In the genomic region with DNA sequence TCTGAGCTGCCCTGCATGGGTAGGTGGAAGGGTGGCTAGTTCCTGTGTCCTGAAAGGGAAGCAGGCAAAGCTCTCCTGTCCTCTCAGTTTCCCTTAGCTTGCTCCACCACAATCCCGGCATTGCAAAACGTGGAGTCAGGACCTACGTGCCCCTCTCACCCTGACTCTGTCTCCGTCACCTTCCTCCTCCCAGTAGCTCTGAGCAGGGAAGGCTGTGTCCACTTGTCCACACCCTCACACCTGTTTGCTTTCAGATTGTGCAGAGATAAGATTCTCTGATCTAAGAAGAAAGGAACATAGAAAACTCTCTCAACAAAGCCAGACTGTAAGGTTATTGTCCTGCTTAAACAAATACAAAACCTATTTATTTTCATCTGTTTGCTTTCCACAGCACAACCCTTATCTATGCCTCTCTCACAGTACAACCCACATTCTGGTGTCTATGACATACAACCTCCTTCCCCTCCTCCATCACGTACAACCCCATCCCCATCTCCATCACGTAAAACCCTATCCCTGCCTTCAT, we compare ENCODE assay signal across 1 cellular context.
A peak's percentile ranks its signal among the peaks of the same experiment; 100 is the strongest.
TF ChIP-seq lines count a peak whose summit lies in the region.

No MANE protein-coding gene starts in this region.

TF ChIP-seq in HepG2, 621 proteins besides CTCF, POLR2A, EP300 and RAD21 (continued from another document and continues in another):
- TF ChIP-seq, protein P1, sequence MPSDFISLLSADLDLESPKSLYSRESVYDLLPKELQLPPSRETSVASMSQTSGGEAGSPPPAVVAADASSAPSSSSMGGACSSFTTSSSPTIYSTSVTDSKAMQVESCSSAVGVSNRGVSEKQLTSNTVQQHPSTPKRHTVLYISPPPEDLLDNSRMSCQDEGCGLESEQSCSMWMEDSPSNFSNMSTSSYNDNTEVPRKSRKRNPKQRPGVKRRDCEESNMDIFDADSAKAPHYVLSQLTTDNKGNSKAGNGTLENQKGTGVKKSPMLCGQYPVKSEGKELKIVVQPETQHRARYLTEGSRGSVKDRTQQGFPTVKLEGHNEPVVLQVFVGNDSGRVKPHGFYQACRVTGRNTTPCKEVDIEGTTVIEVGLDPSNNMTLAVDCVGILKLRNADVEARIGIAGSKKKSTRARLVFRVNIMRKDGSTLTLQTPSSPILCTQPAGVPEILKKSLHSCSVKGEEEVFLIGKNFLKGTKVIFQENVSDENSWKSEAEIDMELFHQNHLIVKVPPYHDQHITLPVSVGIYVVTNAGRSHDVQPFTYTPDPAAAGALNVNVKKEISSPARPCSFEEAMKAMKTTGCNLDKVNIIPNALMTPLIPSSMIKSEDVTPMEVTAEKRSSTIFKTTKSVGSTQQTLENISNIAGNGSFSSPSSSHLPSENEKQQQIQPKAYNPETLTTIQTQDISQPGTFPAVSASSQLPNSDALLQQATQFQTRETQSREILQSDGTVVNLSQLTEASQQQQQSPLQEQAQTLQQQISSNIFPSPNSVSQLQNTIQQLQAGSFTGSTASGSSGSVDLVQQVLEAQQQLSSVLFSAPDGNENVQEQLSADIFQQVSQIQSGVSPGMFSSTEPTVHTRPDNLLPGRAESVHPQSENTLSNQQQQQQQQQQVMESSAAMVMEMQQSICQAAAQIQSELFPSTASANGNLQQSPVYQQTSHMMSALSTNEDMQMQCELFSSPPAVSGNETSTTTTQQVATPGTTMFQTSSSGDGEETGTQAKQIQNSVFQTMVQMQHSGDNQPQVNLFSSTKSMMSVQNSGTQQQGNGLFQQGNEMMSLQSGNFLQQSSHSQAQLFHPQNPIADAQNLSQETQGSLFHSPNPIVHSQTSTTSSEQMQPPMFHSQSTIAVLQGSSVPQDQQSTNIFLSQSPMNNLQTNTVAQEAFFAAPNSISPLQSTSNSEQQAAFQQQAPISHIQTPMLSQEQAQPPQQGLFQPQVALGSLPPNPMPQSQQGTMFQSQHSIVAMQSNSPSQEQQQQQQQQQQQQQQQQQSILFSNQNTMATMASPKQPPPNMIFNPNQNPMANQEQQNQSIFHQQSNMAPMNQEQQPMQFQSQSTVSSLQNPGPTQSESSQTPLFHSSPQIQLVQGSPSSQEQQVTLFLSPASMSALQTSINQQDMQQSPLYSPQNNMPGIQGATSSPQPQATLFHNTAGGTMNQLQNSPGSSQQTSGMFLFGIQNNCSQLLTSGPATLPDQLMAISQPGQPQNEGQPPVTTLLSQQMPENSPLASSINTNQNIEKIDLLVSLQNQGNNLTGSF (CRISPR knock-in tag; IDR thresholded peaks at IDR 0.05): no peak
- TF ChIP-seq, protein P2, sequence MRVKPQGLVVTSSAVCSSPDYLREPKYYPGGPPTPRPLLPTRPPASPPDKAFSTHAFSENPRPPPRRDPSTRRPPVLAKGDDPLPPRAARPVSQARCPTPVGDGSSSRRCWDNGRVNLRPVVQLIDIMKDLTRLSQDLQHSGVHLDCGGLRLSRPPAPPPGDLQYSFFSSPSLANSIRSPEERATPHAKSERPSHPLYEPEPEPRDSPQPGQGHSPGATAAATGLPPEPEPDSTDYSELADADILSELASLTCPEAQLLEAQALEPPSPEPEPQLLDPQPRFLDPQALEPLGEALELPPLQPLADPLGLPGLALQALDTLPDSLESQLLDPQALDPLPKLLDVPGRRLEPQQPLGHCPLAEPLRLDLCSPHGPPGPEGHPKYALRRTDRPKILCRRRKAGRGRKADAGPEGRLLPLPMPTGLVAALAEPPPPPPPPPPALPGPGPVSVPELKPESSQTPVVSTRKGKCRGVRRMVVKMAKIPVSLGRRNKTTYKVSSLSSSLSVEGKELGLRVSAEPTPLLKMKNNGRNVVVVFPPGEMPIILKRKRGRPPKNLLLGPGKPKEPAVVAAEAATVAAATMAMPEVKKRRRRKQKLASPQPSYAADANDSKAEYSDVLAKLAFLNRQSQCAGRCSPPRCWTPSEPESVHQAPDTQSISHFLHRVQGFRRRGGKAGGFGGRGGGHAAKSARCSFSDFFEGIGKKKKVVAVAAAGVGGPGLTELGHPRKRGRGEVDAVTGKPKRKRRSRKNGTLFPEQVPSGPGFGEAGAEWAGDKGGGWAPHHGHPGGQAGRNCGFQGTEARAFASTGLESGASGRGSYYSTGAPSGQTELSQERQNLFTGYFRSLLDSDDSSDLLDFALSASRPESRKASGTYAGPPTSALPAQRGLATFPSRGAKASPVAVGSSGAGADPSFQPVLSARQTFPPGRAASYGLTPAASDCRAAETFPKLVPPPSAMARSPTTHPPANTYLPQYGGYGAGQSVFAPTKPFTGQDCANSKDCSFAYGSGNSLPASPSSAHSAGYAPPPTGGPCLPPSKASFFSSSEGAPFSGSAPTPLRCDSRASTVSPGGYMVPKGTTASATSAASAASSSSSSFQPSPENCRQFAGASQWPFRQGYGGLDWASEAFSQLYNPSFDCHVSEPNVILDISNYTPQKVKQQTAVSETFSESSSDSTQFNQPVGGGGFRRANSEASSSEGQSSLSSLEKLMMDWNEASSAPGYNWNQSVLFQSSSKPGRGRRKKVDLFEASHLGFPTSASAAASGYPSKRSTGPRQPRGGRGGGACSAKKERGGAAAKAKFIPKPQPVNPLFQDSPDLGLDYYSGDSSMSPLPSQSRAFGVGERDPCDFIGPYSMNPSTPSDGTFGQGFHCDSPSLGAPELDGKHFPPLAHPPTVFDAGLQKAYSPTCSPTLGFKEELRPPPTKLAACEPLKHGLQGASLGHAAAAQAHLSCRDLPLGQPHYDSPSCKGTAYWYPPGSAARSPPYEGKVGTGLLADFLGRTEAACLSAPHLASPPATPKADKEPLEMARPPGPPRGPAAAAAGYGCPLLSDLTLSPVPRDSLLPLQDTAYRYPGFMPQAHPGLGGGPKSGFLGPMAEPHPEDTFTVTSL (CRISPR knock-in tag; IDR thresholded peaks at IDR 0.05; ENCODE audit: borderline replicate concordance): peak; percentile 98
- TF ChIP-seq YEATS4 (CRISPR knock-in tag; IDR thresholded peaks at IDR 0.05; ENCODE audit: borderline replicate concordance) (no peak), POLR2AphosphoS5 (IDR thresholded peaks at IDR 0.05; ENCODE audit: low read depth, low read length) (no peak), ZNF605 (CRISPR knock-in tag; IDR thresholded peaks at IDR 0.05) (peak; percentile 65; the same call in 1 of the 2 replicates), ATAD3A (CRISPR knock-in tag; IDR thresholded peaks at IDR 0.05) (no peak), SMAD9 (CRISPR knock-in tag; IDR thresholded peaks at IDR 0.05) (no peak), ZNF780A (CRISPR knock-in tag; IDR thresholded peaks at IDR 0.05) (no peak), CAMTA2 (CRISPR knock-in tag; IDR thresholded peaks at IDR 0.05; ENCODE audit: borderline replicate concordance) (no peak), KLF9 (CRISPR knock-in tag; IDR thresholded peaks at IDR 0.05; ENCODE audit: low read depth) (no peak), MYC (CRISPR knock-in tag; IDR thresholded peaks at IDR 0.05; ENCODE audit: borderline replicate concordance) (0 out of 2 replicates have a peak, but pooled peaks have one; percentile 48), FOXK2 (IDR thresholded peaks at IDR 0.05) (peak; percentile 84), ZNF33B (CRISPR knock-in tag; IDR thresholded peaks at IDR 0.05) (no peak), CHD2 (IDR thresholded peaks at IDR 0.05; ENCODE audit: low read depth, low read length) (no peak), ESRRA (CRISPR knock-in tag; IDR thresholded peaks at IDR 0.05; ENCODE audit: low read depth) (peak; percentile 58; the same call in 1 of the 2 replicates), KAT8 (CRISPR knock-in tag; IDR thresholded peaks at IDR 0.05) (peak; percentile 89), MAZ (IDR thresholded peaks at IDR 0.05; ENCODE audit: borderline replicate concordance, low read depth, low read length) (no peak), MAZ (CRISPR knock-in tag; IDR thresholded peaks at IDR 0.05; ENCODE audit: low read depth) (no peak), NR2C2 (CRISPR knock-in tag; IDR thresholded peaks at IDR 0.05; ENCODE audit: borderline replicate concordance) (peak; percentile 60; the same call in 1 of the 2 replicates), BRD4 (CRISPR knock-in tag; IDR thresholded peaks at IDR 0.05) (no peak), PRPF4 (IDR thresholded peaks at IDR 0.05; ENCODE audit: low read depth, low read length, poor library complexity, severe bottlenecking) (no peak), ZNF367 (CRISPR knock-in tag; IDR thresholded peaks at IDR 0.05; ENCODE audit: borderline replicate concordance) (no peak), MTA1 (CRISPR knock-in tag; IDR thresholded peaks at IDR 0.05; ENCODE audit: borderline replicate concordance) (peak; percentile 92; the same call in 1 of the 2 replicates), GTF3A (CRISPR knock-in tag; conservative IDR thresholded peaks at IDR 0.05) (no peak)
- TF ChIP-seq, protein P3, sequence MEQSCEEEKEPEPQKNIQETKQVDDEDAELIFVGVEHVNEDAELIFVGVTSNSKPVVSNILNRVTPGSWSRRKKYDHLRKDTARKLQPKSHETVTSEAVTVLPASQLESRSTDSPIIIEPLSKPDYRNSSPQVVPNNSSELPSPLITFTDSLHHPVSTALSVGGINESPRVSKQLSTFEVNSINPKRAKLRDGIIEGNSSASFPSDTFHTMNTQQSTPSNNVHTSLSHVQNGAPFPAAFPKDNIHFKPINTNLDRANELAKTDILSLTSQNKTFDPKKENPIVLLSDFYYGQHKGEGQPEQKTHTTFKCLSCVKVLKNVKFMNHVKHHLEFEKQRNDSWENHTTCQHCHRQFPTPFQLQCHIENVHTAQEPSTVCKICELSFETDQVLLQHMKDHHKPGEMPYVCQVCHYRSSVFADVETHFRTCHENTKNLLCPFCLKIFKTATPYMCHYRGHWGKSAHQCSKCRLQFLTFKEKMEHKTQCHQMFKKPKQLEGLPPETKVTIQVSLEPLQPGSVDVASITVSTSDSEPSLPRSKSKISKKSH (CRISPR knock-in tag; IDR thresholded peaks at IDR 0.05; ENCODE audit: borderline replicate concordance): no peak; the same call in 1 of the 2 replicates
- TF ChIP-seq, protein P4, sequence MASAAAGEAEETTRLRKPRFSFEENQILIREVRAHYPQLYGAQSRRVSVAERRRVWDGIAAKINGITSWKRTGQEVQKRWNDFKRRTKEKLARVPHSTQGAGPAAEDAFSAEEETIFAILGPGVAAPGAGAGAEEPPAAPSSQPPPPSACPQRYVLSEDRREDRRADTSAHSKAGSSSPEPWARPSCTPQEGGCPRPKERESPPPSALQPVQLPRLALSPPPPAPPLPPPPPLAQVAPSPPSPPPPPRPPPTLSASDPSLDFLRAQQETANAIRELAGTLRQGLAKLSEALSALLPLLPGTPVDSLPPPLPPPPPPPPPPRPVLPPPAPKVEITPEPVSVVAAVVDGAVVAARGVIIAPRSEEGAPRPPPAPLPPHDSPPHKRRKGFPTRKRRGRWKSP (CRISPR knock-in tag; IDR thresholded peaks at IDR 0.05): peak; percentile 52; the same call in 1 of the 2 replicates
- TF ChIP-seq, protein P5, sequence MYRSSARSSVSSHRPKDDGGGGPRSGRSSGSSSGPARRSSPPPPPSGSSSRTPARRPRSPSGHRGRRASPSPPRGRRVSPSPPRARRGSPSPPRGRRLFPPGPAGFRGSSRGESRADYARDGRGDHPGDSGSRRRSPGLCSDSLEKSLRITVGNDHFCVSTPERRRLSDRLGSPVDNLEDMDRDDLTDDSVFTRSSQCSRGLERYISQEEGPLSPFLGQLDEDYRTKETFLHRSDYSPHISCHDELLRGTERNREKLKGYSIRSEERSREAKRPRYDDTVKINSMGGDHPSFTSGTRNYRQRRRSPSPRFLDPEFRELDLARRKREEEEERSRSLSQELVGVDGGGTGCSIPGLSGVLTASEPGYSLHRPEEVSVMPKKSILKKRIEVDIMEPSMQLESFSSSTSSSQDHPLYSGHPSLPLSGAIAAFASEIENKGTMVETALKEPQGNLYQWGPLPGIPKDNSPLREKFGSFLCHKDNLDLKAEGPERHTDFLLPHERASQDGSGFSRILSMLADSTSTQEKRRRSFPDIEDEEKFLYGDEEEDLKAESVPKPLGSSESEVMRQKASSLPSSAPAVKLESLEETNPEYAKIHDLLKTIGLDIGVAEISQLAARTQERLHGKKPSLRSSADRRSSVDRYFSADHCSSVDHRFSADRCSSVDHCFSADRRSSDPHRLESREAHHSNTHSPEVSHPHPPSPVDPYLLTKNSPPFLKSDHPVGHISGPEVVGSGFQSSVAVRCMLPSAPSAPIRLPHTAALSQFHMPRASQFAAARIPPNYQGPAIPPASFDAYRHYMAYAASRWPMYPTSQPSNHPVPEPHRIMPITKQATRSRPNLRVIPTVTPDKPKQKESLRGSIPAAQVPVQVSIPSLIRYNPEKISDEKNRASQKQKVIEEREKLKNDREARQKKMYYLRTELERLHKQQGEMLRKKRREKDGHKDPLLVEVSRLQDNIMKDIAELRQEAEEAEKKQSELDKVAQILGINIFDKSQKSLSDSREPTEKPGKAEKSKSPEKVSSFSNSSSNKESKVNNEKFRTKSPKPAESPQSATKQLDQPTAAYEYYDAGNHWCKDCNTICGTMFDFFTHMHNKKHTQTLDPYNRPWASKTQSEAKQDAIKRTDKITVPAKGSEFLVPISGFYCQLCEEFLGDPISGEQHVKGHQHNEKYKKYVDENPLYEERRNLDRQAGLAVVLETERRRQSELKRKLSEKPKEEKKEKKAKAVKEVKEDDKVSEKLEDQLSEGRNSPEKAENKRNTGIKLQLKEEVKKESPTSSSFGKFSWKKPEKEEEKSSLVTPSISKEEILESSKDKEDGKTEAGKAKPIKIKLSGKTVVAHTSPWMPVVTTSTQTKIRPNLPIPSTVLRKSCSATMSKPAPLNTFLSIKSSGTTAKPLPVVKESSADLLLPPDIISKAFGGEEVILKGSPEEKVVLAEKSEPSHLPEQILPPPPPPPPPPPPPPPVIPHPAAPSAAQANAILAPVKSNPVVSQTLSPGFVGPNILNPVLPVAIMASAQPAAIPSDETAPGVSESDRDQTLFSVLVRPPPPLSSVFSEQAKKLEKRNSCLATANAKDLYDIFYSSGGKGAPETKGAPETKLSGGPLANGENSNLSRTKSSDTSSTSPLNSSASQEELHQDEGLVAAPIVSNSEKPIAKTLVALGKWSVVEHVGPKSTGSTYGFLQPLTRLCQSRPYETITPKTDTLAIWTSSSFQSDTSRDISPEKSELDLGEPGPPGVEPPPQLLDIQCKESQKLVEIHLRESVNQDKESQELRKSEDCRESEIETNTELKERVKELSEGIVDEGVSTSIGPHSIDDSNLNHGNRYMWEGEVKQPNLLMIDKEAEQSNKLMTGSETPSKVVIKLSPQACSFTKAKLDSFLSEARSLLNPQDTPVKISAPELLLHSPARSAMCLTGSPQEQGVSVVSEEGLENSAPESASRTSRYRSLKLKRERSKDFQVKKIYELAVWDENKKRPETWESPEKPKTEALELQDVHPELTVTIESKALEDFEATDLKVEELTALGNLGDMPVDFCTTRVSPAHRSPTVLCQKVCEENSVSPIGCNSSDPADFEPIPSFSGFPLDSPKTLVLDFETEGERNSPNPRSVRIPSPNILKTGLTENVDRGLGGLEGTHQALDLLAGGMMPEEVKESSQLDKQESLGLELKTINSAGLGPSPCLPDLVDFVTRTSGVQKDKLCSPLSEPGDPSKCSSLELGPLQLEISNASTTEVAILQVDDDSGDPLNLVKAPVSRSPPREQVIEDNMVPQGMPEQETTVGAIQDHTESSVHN (CRISPR knock-in tag; IDR thresholded peaks at IDR 0.05): no peak
